Comparison of ENCODE assay signal across 1 cellular context in genomic region chr6:26214826-26215199, GRCh38.
TF ChIP-seq lines count a peak whose summit lies in the region.

No MANE protein-coding gene starts in this region.

TF ChIP-seq in endothelial cell of umbilical vein, 7 proteins besides CTCF, POLR2A, EP300 and RAD21 (continued from another document):
- TF ChIP-seq POLR2AphosphoS5 (IDR thresholded peaks at IDR 0.05; ENCODE audit: insufficient read depth, low read depth, low read length) (no peak), FOS (IDR thresholded peaks at IDR 0.05; ENCODE audit: borderline replicate concordance, insufficient read depth, low read length) (no peak), MYC (IDR thresholded peaks at IDR 0.05; ENCODE audit: low read depth, low read length) (no peak), MAX (IDR thresholded peaks at IDR 0.05; ENCODE audit: insufficient read depth, insufficient read length) (no peak), EZH2 (IDR thresholded peaks at IDR 0.05; ENCODE audit: borderline replicate concordance, low read depth, low read length, severe bottlenecking) (no peak), JUN (IDR thresholded peaks at IDR 0.05; ENCODE audit: borderline replicate concordance, insufficient read depth, insufficient read length, low read depth) (no peak)
